11 cellular contexts compared by ENCODE assay signal in the genomic region with DNA sequence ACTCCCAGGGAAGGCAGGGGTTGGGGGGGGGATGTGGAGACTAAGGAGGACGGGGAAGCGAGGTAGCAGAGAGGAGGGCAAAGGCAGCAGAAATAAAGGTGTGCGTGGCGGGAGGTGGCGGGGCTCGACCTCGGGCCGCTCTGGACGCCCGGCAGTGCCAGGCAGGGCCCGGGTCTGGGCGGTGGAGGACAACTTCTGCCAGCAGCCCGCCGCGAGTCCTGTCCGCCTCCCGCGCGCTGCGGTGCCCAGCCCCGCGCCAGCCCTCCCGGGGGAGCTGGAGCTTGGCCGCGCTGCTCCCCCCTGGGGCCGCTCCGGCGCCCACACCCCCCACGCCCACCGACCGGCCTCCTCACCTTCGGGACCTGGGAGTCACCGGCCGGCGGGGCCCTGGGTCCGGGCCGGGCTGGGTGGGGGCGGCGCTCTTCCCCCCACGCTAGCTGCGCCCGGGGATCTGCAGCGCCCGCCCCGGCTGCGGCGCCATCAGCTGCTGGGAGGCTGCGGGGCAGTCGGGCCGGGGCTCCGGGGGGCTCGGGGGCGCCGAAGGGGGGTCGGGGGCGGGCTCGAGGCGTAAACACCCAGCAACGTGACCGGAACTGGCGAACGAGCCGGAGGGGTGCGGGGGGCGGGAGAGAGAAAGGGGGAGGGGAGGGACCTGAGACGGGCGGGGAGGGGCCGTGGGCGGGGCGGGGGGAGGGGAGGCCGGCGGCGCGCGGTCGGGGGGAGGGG. TPM values are rescaled to one million over a fixed set of nuclear protein-coding genes. Genes with fewer than 3 reads are reported as not detected.
A peak's percentile ranks its signal among the peaks of the same experiment; 100 is the strongest.
DNase-seq lines count a peak whose midpoint lies in the region; ATAC-seq, FAIRE-seq and TF ChIP-seq lines count a peak whose summit lies in the region.
"Had no signal": no experiment of that assay in that cellular context is flagged by ENCODE, and none has a peak within 500 bp of the region (broad histone marks: within the 10 kb centered on the region; RNA-seq: fewer than 3 reads in every experiment).

A gene (minus strand): TSS at position 595 of the 726 bp plus-strand sequence. CDS start 14,507 bp downstream, outside the sequence.

- no peak within 1 kb of the TSS for H4K91ac ChIP-seq in trophoblast cell (ENCODE audit: low read depth, low read length)

- intact Hi-C loops in esophagus muscularis mucosa (cut with DNase I): no loop called here

- ATAC-seq in HG03432 (IDR thresholded peaks at IDR 0.05; ENCODE audit: unreplicated experiment): no peak

- no peak for TF ChIP-seq POLR2A in esophagus muscularis mucosa (IDR thresholded peaks at IDR 0.05; ENCODE audit: low read depth)

- peak within 1 kb of the TSS; percentile 71 for H3K4me2 ChIP-seq in trophoblast cell (ENCODE audit: low read length)

- no peak for FAIRE-seq in GM19239 (lab: Jason Lieb, UNC)

- H4K12ac ChIP-seq in trophoblast cell (ENCODE audit: low read depth, low read length): no peak within 1 kb of the TSS

- H3K4me3 ChIP-seq in esophagus muscularis mucosa: peak within 1 kb of the TSS; percentile 22 to 33 (median 26)
- no peak within 1 kb of the TSS for H3K4me3 ChIP-seq in trophoblast cell (ENCODE audit: low read depth, low read length)
- H3K4me3 ChIP-seq: SJCRH30, thoracic aorta had no signal

- H3K4me1 ChIP-seq in esophagus muscularis mucosa (peaks cover 0 to 14% (median 13%) of the 10 kb centered on the region in 4 donors), trophoblast cell (ENCODE audit: control insufficient read depth in 1 of 2, insufficient read depth in 2 of 2, low read length in 2 of 2) (peaks cover 3 to 4% of the 10 kb centered on the region in 2 experiments)
- H3K4me1 ChIP-seq: SJCRH30 had no signal

- H3K9me3 ChIP-seq in esophagus muscularis mucosa: no peaks in the 10 kb centered on the region
- H3K9me3 ChIP-seq in trophoblast cell (ENCODE audit: insufficient read depth, low read depth, low read length): no peaks in the 10 kb centered on the region
- H3K9me3 ChIP-seq: SJCRH30, thoracic aorta had no signal

- H3K79me2 ChIP-seq in trophoblast cell (ENCODE audit: control insufficient read depth, insufficient read depth, low read length, poor library complexity): no peaks in the 10 kb centered on the region

- no peak within 1 kb of the TSS for H2BK12ac ChIP-seq in trophoblast cell (ENCODE audit: low read length)

- H3K14ac ChIP-seq in trophoblast cell (ENCODE audit: low read length): no peak within 1 kb of the TSS

- WGBS in esophagus muscularis mucosa: 6% methylated on average over 12 of the region's 76 CpGs
- WGBS in trophoblast cell (ENCODE audit: extremely low coverage, insufficient coverage, insufficient read length): no CpG with 5 or more reads among the region's 76 CpGs

- DNase-seq in NCI-H1417 (lab: John Stamatoyannopoulos, UW): peak; percentile 25 to 78 (median 74)
- DNase-seq in NCI-H1417 treated with DMSO at 0.1 percent for 48 hours (lab: John Stamatoyannopoulos, UW): no peak
- peak; percentile 64 for DNase-seq in NCI-H2171 treated with DMSO at 0.1 percent for 48 hours (lab: John Stamatoyannopoulos, UW)
- no peak for DNase-seq in esophagus muscularis mucosa (ENCODE audit: extremely low spot score)
- DNase-seq in trophoblast cell: no peak
- no peak for DNase-seq in activated gamma-delta T cell treated with Interleukin-2 at 50 U/mL for 16 hours
- DNase-seq in GM19239 (ENCODE audit: insufficient read length, low spot score): no peak

- H3K18ac ChIP-seq in trophoblast cell (ENCODE audit: low read length): no peak within 1 kb of the TSS

- no peak within 1 kb of the TSS for H2BK120ac ChIP-seq in trophoblast cell (ENCODE audit: insufficient read depth, low read length, poor library complexity)

- H3K27me3 ChIP-seq in esophagus muscularis mucosa (peaks cover 0 to 81% (median 22%) of the 10 kb centered on the region in 4 donors), trophoblast cell (ENCODE audit: insufficient read depth, low read length) (peaks cover 11% of the 10 kb centered on the region)
- H3K27me3 ChIP-seq: SJCRH30 had no signal

- no peak within 1 kb of the TSS for H3K4ac ChIP-seq in trophoblast cell (ENCODE audit: low read depth, low read length)

- H3K79me1 ChIP-seq in trophoblast cell (ENCODE audit: low read length): no peaks in the 10 kb centered on the region

- TF ChIP-seq EP300 in esophagus muscularis mucosa (IDR thresholded peaks at IDR 0.05): no peak

- H3K27ac ChIP-seq in esophagus muscularis mucosa (replicated peaks in 1 of 4): no peak within 1 kb of the TSS
- no peak within 1 kb of the TSS for H3K27ac ChIP-seq in trophoblast cell (ENCODE audit: low read depth, low read length)
- H3K27ac ChIP-seq: SJCRH30, thoracic aorta had no signal

- no peak within 1 kb of the TSS for H4K8ac ChIP-seq in trophoblast cell (ENCODE audit: low read depth, low read length)

- no peak within 1 kb of the TSS for H3K23ac ChIP-seq in trophoblast cell (ENCODE audit: low read length)

- no peak within 1 kb of the TSS for H3K9ac ChIP-seq in trophoblast cell (ENCODE audit: low read length)

- H2AFZ ChIP-seq in trophoblast cell (ENCODE audit: insufficient read depth, low read length, poor library complexity): no peak within 1 kb of the TSS

- H2BK5ac ChIP-seq in trophoblast cell (ENCODE audit: low read depth, low read length, poor library complexity): no peak within 1 kb of the TSS

- H3K36me3 ChIP-seq in esophagus muscularis mucosa: no peaks in the 10 kb centered on the region
- no peaks in the 10 kb centered on the region for H3K36me3 ChIP-seq in trophoblast cell (ENCODE audit: control insufficient read depth in 1 of 2, insufficient read depth in 2 of 2, low read length in 2 of 2)
- H3K36me3 ChIP-seq: SJCRH30, thoracic aorta had no signal

- TF ChIP-seq CTCF in esophagus muscularis mucosa (IDR thresholded peaks at IDR 0.05): no peak

- H2AK5ac ChIP-seq in trophoblast cell (ENCODE audit: low read length): no peak within 1 kb of the TSS

RNA-seq across cellular contexts. Expression of the gene that starts here (rescaled TPM):
- under 1 TPM in 2 of 4 donors, not detected in 2; 0.13 to 0.42 TPM for total RNA-seq in esophagus muscularis mucosa
- 0.08 TPM in 2 replicates for polyA plus RNA-seq in trophoblast cell (2013)
- total RNA-seq: LHCN-M2, SJCRH30 had no signal

Comparison
In these comparisons a context has a peak if more than half of its experiments do, and no peak if none do; other contexts are left out.
1. DNase-seq: peak in NCI-H1417 (3 of 3) and NCI-H2171 treated with DMSO at 0.1 percent for 48 hours (single experiment); none in NCI-H1417 treated with DMSO at 0.1 percent for 48 hours (single experiment), esophagus muscularis mucosa (single experiment), trophoblast cell (0 of 2), activated gamma-delta T cell treated with Interleukin-2 at 50 U/mL for 16 hours (single experiment) and GM19239 (single experiment).